2 cellular contexts compared by ENCODE assay signal in genomic region chr7:143321242-143321641, GRCh38.
TF ChIP-seq lines count a peak whose summit lies in the region.

No MANE protein-coding gene starts in this region.

TF ChIP-seq in IMR-90, 13 proteins besides CTCF, POLR2A, EP300 and RAD21:
- TF ChIP-seq MXI1 (IDR thresholded peaks at IDR 0.05; ENCODE audit: borderline replicate concordance, low read depth, low read length), result no peak
- no peak for TF ChIP-seq RFX5 (IDR thresholded peaks at IDR 0.05; ENCODE audit: low read depth, low read length)
- TF ChIP-seq, protein P1, sequence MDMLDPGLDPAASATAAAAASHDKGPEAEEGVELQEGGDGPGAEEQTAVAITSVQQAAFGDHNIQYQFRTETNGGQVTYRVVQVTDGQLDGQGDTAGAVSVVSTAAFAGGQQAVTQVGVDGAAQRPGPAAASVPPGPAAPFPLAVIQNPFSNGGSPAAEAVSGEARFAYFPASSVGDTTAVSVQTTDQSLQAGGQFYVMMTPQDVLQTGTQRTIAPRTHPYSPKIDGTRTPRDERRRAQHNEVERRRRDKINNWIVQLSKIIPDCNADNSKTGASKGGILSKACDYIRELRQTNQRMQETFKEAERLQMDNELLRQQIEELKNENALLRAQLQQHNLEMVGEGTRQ (IDR thresholded peaks at IDR 0.05; ENCODE audit: low read depth, low read length), result no peak
- no peak for TF ChIP-seq RCOR1 (IDR thresholded peaks at IDR 0.05; ENCODE audit: insufficient replicate concordance, low read length)
- no peak for TF ChIP-seq NFE2L2 (IDR thresholded peaks at IDR 0.05; ENCODE audit: low read depth, low read length)
- no peak for TF ChIP-seq MAFK (IDR thresholded peaks at IDR 0.05; ENCODE audit: low read depth, low read length)
- TF ChIP-seq FOS (IDR thresholded peaks at IDR 0.05; ENCODE audit: low read depth, low read length), result no peak
- TF ChIP-seq, protein P2, sequence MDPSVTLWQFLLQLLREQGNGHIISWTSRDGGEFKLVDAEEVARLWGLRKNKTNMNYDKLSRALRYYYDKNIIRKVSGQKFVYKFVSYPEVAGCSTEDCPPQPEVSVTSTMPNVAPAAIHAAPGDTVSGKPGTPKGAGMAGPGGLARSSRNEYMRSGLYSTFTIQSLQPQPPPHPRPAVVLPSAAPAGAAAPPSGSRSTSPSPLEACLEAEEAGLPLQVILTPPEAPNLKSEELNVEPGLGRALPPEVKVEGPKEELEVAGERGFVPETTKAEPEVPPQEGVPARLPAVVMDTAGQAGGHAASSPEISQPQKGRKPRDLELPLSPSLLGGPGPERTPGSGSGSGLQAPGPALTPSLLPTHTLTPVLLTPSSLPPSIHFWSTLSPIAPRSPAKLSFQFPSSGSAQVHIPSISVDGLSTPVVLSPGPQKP (IDR thresholded peaks at IDR 0.05; ENCODE audit: borderline replicate concordance, low read depth, low read length), result no peak
- TF ChIP-seq SMC3 (IDR thresholded peaks at IDR 0.05; ENCODE audit: low read depth, low read length), result no peak
- no peak for TF ChIP-seq BHLHE40 (IDR thresholded peaks at IDR 0.05; ENCODE audit: low read depth, low read length)
- no peak for TF ChIP-seq CEBPB (IDR thresholded peaks at IDR 0.05; ENCODE audit: low read depth, low read length)

TF ChIP-seq in K562, 482 proteins besides CTCF, POLR2A, EP300 and RAD21:
- TF ChIP-seq NCOA2 (IDR thresholded peaks at IDR 0.05; ENCODE audit: partially characterized antibody in 2 of 2) (no peak), FOXJ2 (tag; IDR thresholded peaks at IDR 0.05) (no peak), SIN3B (IDR thresholded peaks at IDR 0.05; ENCODE audit: low read depth) (no peak), MBD2 (IDR thresholded peaks at IDR 0.05; ENCODE audit: borderline replicate concordance, low read depth) (no peak), PCBP2 (IDR thresholded peaks at IDR 0.05; ENCODE audit: low read depth, low read length, poor library complexity, severe bottlenecking) (no peak), SIRT6 (IDR thresholded peaks at IDR 0.05; ENCODE audit: low read depth, low read length) (no peak), RFX5 (IDR thresholded peaks at IDR 0.05; ENCODE audit: low read depth, low read length) (no peak), STAG1 (CRISPR knock-in tag; IDR thresholded peaks at IDR 0.05; ENCODE audit: borderline replicate concordance) (no peak), PHF20 (IDR thresholded peaks at IDR 0.05; ENCODE audit: partially characterized antibody) (no peak), ZNF79 (CRISPR knock-in tag; IDR thresholded peaks at IDR 0.05; ENCODE audit: low read depth) (no peak), CHD4 (IDR thresholded peaks at IDR 0.05; ENCODE audit: insufficient read depth, insufficient replicate concordance, low read depth, low read length, poor library complexity, severe bottlenecking) (no peak), SNRNP70 (optimal IDR thresholded peaks at IDR 0.05; ENCODE audit: low read depth, low read length) (no peak), ZNF586 (CRISPR knock-in tag; conservative IDR thresholded peaks at IDR 0.05) (no peak), ETS2 (tag; IDR thresholded peaks at IDR 0.05; ENCODE audit: borderline replicate concordance, poor library complexity, severe bottlenecking) (no peak), POLR3G (IDR thresholded peaks at IDR 0.05; ENCODE audit: extremely low read depth, insufficient read length, insufficient replicate concordance) (no peak), YBX1 (IDR thresholded peaks at IDR 0.05) (no peak)
